Comparison of ENCODE assay signal across 18 cellular contexts in genomic region chr5:110269478-110270142, GRCh38.
DNase-seq lines count a peak whose midpoint lies in the region; ATAC-seq and TF ChIP-seq lines count a peak whose summit lies in the region.
"Had no signal": no experiment of that assay in that cellular context is flagged by ENCODE, and none has a peak within 500 bp of the region (broad histone marks: within the 10 kb centered on the region; RNA-seq: fewer than 3 reads in every experiment).

No MANE protein-coding gene starts in this region.

- peak overlapping the region; percentile 95 for H3K27ac Mint-ChIP-seq in activated T-cell treated with anti-CD3 and anti-CD28 coated beads, Interleukin-2, amount 50 U/mL, for 72 hours
- H3K27ac Mint-ChIP-seq in endodermal cell: no peak overlapping the region
- H3K27ac Mint-ChIP-seq in T-helper 2 cell treated with Interferon-gamma antibody and Interleukin-4, amounts not matched to agents 5 μg/mL and 100 μg/mL, for 36 hours: no peak overlapping the region
- H3K27ac Mint-ChIP-seq: GM23338, IgD-negative memory B cell had no signal

- H2BK120ac ChIP-seq in neuronal stem cell (ENCODE audit: low read depth, low read length): no peak overlapping the region

- H3K9me3 Mint-ChIP-seq in activated T-cell treated with anti-CD3 and anti-CD28 coated beads, Interleukin-2, amount 50 U/mL, for 72 hours: peaks cover 0 to 2% of the 10 kb centered on the region in 2 donors
- no peaks in the 10 kb centered on the region for H3K9me3 Mint-ChIP-seq in endodermal cell
- no peaks in the 10 kb centered on the region for H3K9me3 Mint-ChIP-seq in T-helper 2 cell treated with Interferon-gamma antibody and Interleukin-4, amounts not matched to agents 5 μg/mL and 100 μg/mL, for 36 hours
- H3K9me3 Mint-ChIP-seq: GM23338, IgD-negative memory B cell had no signal

- H3K27me3 ChIP-seq in MM.1S (replicated peaks; ENCODE audit: insufficient read depth, low read length): no peaks in the 10 kb centered on the region
- peaks cover 49% of the 10 kb centered on the region for H3K27me3 ChIP-seq in endodermal cell (ENCODE audit: control insufficient read depth, insufficient read depth, low read length, poor library complexity, severe bottlenecking)
- H3K27me3 ChIP-seq in neuronal stem cell (ENCODE audit: control insufficient read depth in 3 of 3, insufficient read depth in 3 of 3, low read depth in 1 of 3, low read length in 3 of 3): no peaks in the 10 kb centered on the region
- H3K27me3 ChIP-seq in gastroesophageal sphincter: no peaks in the 10 kb centered on the region

- no peak overlapping the region for H2AFZ ChIP-seq in MM.1S (ENCODE audit: low read length)
- no peak overlapping the region for H2AFZ ChIP-seq in neuronal stem cell (ENCODE audit: low read length)
- H2AFZ ChIP-seq: GM23338, PC-9 had no signal

- no peak overlapping the region for H2AK5ac ChIP-seq in neuronal stem cell (ENCODE audit: low read depth, low read length)

- H3K4me1 ChIP-seq in MM.1S (ENCODE audit: low read length) (peaks cover 25% of the 10 kb centered on the region), endodermal cell (ENCODE audit: control insufficient read depth, insufficient read depth, low read length) (peaks cover 7% of the 10 kb centered on the region), neuronal stem cell (ENCODE audit: control insufficient read depth in 2 of 2, insufficient read depth in 1 of 2, low read depth in 1 of 2, low read length in 2 of 2) (peaks cover 8 to 23% of the 10 kb centered on the region in 2 donors), gastroesophageal sphincter (no peaks in the 10 kb centered on the region)

- no peaks in the 10 kb centered on the region for H3K9me3 ChIP-seq in MM.1S (replicated peaks; ENCODE audit: insufficient read depth, low read length)
- H3K9me3 ChIP-seq in endodermal cell (ENCODE audit: control insufficient read depth, low read length): no peaks in the 10 kb centered on the region
- no peaks in the 10 kb centered on the region for H3K9me3 ChIP-seq in neuronal stem cell (replicated peaks in 1 of 2; ENCODE audit: control insufficient read depth in 2 of 2, insufficient read depth in 1 of 2, low read depth in 1 of 2, low read length in 2 of 2)
- no peaks in the 10 kb centered on the region for H3K9me3 ChIP-seq in gastroesophageal sphincter

- H2BK15ac ChIP-seq in neuronal stem cell (ENCODE audit: low read length): no peak overlapping the region

- H4K91ac ChIP-seq in neuronal stem cell (ENCODE audit: low read depth, low read length, poor library complexity): no peak overlapping the region

- H3K79me2 ChIP-seq in MM.1S (ENCODE audit: low read length): no peaks in the 10 kb centered on the region

- no peaks in the 10 kb centered on the region for H3K9me2 ChIP-seq in MM.1S (replicated peaks; ENCODE audit: insufficient read depth, low read length)

- TF ChIP-seq CTCF in MM.1S (IDR thresholded peaks at IDR 0.05; ENCODE audit: low read length) (no peak), endodermal cell (conservative IDR thresholded peaks at IDR 0.05) (no peak), gastroesophageal sphincter (IDR thresholded peaks at IDR 0.05) (no peak)

- no peak overlapping the region for H3K23ac ChIP-seq in neuronal stem cell (ENCODE audit: low read depth, low read length, poor library complexity)

- H4K20me1 ChIP-seq in MM.1S (ENCODE audit: insufficient read depth, low read length): no peaks in the 10 kb centered on the region

- 90% methylated on average over 1 to 3 of the region's 3 CpGs for WGBS in endodermal cell (ENCODE audit: insufficient coverage in 1 of 2, insufficient read length in 1 of 2), 2 experiments
- WGBS in neuronal stem cell (ENCODE audit: extremely low coverage in 2 of 2, insufficient read length in 2 of 2, insufficient replicate concordance in 1 of 2), 2 donors: no CpG with 5 or more reads among the region's 3 CpGs
- 52 to 73% methylated on average over 3 of the region's 3 CpGs for WGBS in gastroesophageal sphincter (ENCODE audit: low coverage in 1 of 2), 2 donors

- H3K27ac ChIP-seq in MM.1S (ENCODE audit: low read length) (peak overlapping the region; percentile 53; the same call in 1 of the 2 replicates), endodermal cell (ENCODE audit: low read depth, low read length) (no peak overlapping the region), neuronal stem cell (replicated peaks; ENCODE audit: low read length) (peak overlapping the region; percentile 88), gastroesophageal sphincter (no peak overlapping the region)
- H3K27ac ChIP-seq: C4-2B, HL-60, PC-9 had no signal

- no peak for DNase-seq in activated T-cell treated with anti-CD3 and anti-CD28 coated beads, Interleukin-2, amount 50 U/mL, for 72 hours
- DNase-seq in activated T-cell treated with anti-CD3 and anti-CD28 coated beads for 4 hours (no peak), MM.1S (no peak), endodermal cell (peak; percentile 38), neuronal stem cell (ENCODE audit: low spot score) (no peak), ureter (ENCODE audit: low spot score) (no peak)
- DNase-seq in T-helper 2 cell treated with Interferon-gamma antibody and Interleukin-4, amounts not matched to agents 5 μg/mL and 100 μg/mL, for 36 hours (ENCODE audit: low spot score): no peak
- DNase-seq: GDM1, NCI-H1417, NCI-H1930, NCI-H748 treated with DMSO at 0.1 percent for 48 hours, PC-9 had no signal

- no peak overlapping the region for H2BK12ac ChIP-seq in neuronal stem cell (ENCODE audit: low read length)

- H3K14ac ChIP-seq in neuronal stem cell (ENCODE audit: low read length): no peak overlapping the region

- no peak overlapping the region for H4K8ac ChIP-seq in neuronal stem cell (ENCODE audit: low read depth, low read length)

- no peak for TF ChIP-seq POLR2A in gastroesophageal sphincter (IDR thresholded peaks at IDR 0.05)

- no peak overlapping the region for H3K4me3 ChIP-seq in MM.1S (ENCODE audit: low read length)
- H3K4me3 ChIP-seq in endodermal cell (ENCODE audit: low read length): no peak overlapping the region
- H3K4me3 ChIP-seq in neuronal stem cell (ENCODE audit: low read length in 2 of 2): no peak overlapping the region
- no peak overlapping the region for H3K4me3 ChIP-seq in gastroesophageal sphincter
- H3K4me3 ChIP-seq: GM23338, PC-9 had no signal

- peaks cover 15% of the 10 kb centered on the region for H3K4me1 Mint-ChIP-seq in activated T-cell treated with anti-CD3 and anti-CD28 coated beads, Interleukin-2, amount 50 U/mL, for 72 hours (ENCODE audit: low read depth)
- H3K4me1 Mint-ChIP-seq in endodermal cell: peaks cover 32% of the 10 kb centered on the region
- no peaks in the 10 kb centered on the region for H3K4me1 Mint-ChIP-seq in T-helper 2 cell treated with Interferon-gamma antibody and Interleukin-4, amounts not matched to agents 5 μg/mL and 100 μg/mL, for 36 hours (ENCODE audit: low read depth)
- H3K4me1 Mint-ChIP-seq: GM23338 had no signal

- H3K27me3 Mint-ChIP-seq in activated T-cell treated with anti-CD3 and anti-CD28 coated beads, Interleukin-2, amount 50 U/mL, for 72 hours (ENCODE audit: low read depth): no peaks in the 10 kb centered on the region
- H3K27me3 Mint-ChIP-seq in endodermal cell (ENCODE audit: insufficient read depth): peaks cover 49% of the 10 kb centered on the region
- H3K27me3 Mint-ChIP-seq in T-helper 2 cell treated with Interferon-gamma antibody and Interleukin-4, amounts not matched to agents 5 μg/mL and 100 μg/mL, for 36 hours (ENCODE audit: low read depth): no peaks in the 10 kb centered on the region
- H3K27me3 Mint-ChIP-seq: IgD-negative memory B cell had no signal

- no peak overlapping the region for H3K18ac ChIP-seq in neuronal stem cell (ENCODE audit: low read length)

- H3K4ac ChIP-seq in neuronal stem cell (ENCODE audit: low read length): no peak overlapping the region

- no peaks in the 10 kb centered on the region for H3K36me3 ChIP-seq in MM.1S (replicated peaks; ENCODE audit: insufficient read depth, low read length)
- no peaks in the 10 kb centered on the region for H3K36me3 ChIP-seq in endodermal cell (ENCODE audit: control insufficient read depth, insufficient read depth, low read length)
- H3K36me3 ChIP-seq in neuronal stem cell (replicated peaks in 1 of 2; ENCODE audit: control insufficient read depth in 2 of 2, insufficient read depth in 2 of 2, low read length in 2 of 2): no peaks in the 10 kb centered on the region
- H3K36me3 ChIP-seq in gastroesophageal sphincter: no peaks in the 10 kb centered on the region

- peaks cover 18% of the 10 kb centered on the region for H3F3A ChIP-seq in MM.1S (ENCODE audit: insufficient read depth, low read length)

- no peak for TF ChIP-seq EP300 in gastroesophageal sphincter (IDR thresholded peaks at IDR 0.05)

- no peak overlapping the region for H2BK5ac ChIP-seq in neuronal stem cell (ENCODE audit: low read length)

- H3K4me3 Mint-ChIP-seq in activated T-cell treated with anti-CD3 and anti-CD28 coated beads, Interleukin-2, amount 50 U/mL, for 72 hours: peak overlapping the region; percentile 0 to 17
- no peak overlapping the region for H3K4me3 Mint-ChIP-seq in endodermal cell
- no peak overlapping the region for H3K4me3 Mint-ChIP-seq in T-helper 2 cell treated with Interferon-gamma antibody and Interleukin-4, amounts not matched to agents 5 μg/mL and 100 μg/mL, for 36 hours
- H3K4me3 Mint-ChIP-seq: GM23338, IgD-negative memory B cell had no signal

- H3K79me1 ChIP-seq in neuronal stem cell (ENCODE audit: low read depth, low read length): no peaks in the 10 kb centered on the region

- peak; percentile 79 to 82 for ATAC-seq in activated T-cell treated with anti-CD3 and anti-CD28 coated beads, Interleukin-2, amount 50 U/mL, for 72 hours (replicated peaks in 1 of 2)
- no peak for ATAC-seq in gastroesophageal sphincter
- ATAC-seq: GM23338, HCT116 had no signal

- no peak overlapping the region for H3K9ac ChIP-seq in MM.1S (ENCODE audit: low read length)
- no peak overlapping the region for H3K9ac ChIP-seq in endodermal cell (ENCODE audit: extremely low read depth, low read length, poor library complexity, severe bottlenecking)
- no peak overlapping the region for H3K9ac ChIP-seq in neuronal stem cell (ENCODE audit: low read depth, low read length, poor library complexity)

- H3K4me2 ChIP-seq in MM.1S (ENCODE audit: low read depth, low read length) (peak overlapping the region; percentile 53; the same call in 1 of the 2 replicates), neuronal stem cell (ENCODE audit: insufficient read depth, low read length, poor library complexity, severe bottlenecking) (no peak overlapping the region)
- H3K4me2 ChIP-seq: GM23338, PC-9 had no signal

- H3K36me3 Mint-ChIP-seq in activated T-cell treated with anti-CD3 and anti-CD28 coated beads, Interleukin-2, amount 50 U/mL, for 72 hours (ENCODE audit: insufficient read depth in 2 of 2): no peaks in the 10 kb centered on the region
- no peaks in the 10 kb centered on the region for H3K36me3 Mint-ChIP-seq in endodermal cell (ENCODE audit: low read depth)
- H3K36me3 Mint-ChIP-seq in T-helper 2 cell treated with Interferon-gamma antibody and Interleukin-4, amounts not matched to agents 5 μg/mL and 100 μg/mL, for 36 hours (ENCODE audit: low read depth): no peaks in the 10 kb centered on the region
- H3K36me3 Mint-ChIP-seq: IgD-negative memory B cell had no signal

Comparison
In these comparisons a context has a peak if more than half of its experiments do, and no peak if none do; other contexts are left out.
1. H3K4me3 Mint-ChIP-seq: peak in activated T-cell treated with anti-CD3 and anti-CD28 coated beads, Interleukin-2, amount 50 U/mL, for 72 hours (2 of 2); none in endodermal cell (single experiment) and T-helper 2 cell treated with Interferon-gamma antibody and Interleukin-4, amounts not matched to agents 5 μg/mL and 100 μg/mL, for 36 hours (single experiment).
2. H3K27ac ChIP-seq: peak in MM.1S (single experiment) and neuronal stem cell (single experiment); none in endodermal cell (single experiment) and gastroesophageal sphincter (0 of 4).